ENCODE assay signal across 8 cellular contexts in genomic region chr1:144418891-144419697, GRCh38. TPM values are rescaled to one million over a fixed set of nuclear protein-coding genes. Genes with fewer than 3 reads are reported as not detected.
DNase-seq lines count a peak whose midpoint lies in the region; ATAC-seq and TF ChIP-seq lines count a peak whose summit lies in the region.
"Not testable (repeated sequence)": the region's sequence is repeated elsewhere in the genome, so short reads cannot be mapped to it uniquely, and the experiment has no call there.

No MANE protein-coding gene starts in this region.

- not testable (repeated sequence) for H3K27me3 ChIP-seq in prostate gland (replicated peaks; ENCODE audit: insufficient read depth)

- TF ChIP-seq CTCF in Calu3 (IDR thresholded peaks at IDR 0.05; ENCODE audit: unreplicated experiment): not testable (repeated sequence)
- peak in 1 of 4 experiments; percentile 40 for TF ChIP-seq CTCF in prostate gland (IDR thresholded peaks at IDR 0.05)

- CTCF ChIA-PET in Calu3 (lab: Charles Lee): not testable (repeated sequence)

- H3K4me1 Mint-ChIP-seq in Calu3 (ENCODE audit: low read depth, unreplicated experiment); activated T-helper 2 cell treated with anti-CD3 and anti-CD28 coated beads, Interferon-gamma antibody, Interleukin-2, Interleukin-4, amounts not matched to agents 10 μg/mL and 5 μg/mL and 100 μg/mL, durations not matched to agents 14 hours and 24 hours and 36 hours (ENCODE audit: low read depth); stimulated activated naive B cell treated with anti-CD40 and anti-IgM and Interleukin-4, amounts not matched to agents 10 μg/mL and 1 μg/mL and 100 μg/mL, for 72 hours: not testable (repeated sequence)

- H3K27ac ChIP-seq in prostate gland: peak overlapping the region; percentile 75 to 84

- not testable (repeated sequence) for H3K9me3 Mint-ChIP-seq in Calu3 (ENCODE audit: low read depth, unreplicated experiment); activated T-helper 2 cell treated with anti-CD3 and anti-CD28 coated beads, Interferon-gamma antibody, Interleukin-2, Interleukin-4, amounts not matched to agents 10 μg/mL and 5 μg/mL and 100 μg/mL, durations not matched to agents 14 hours and 24 hours and 36 hours; stimulated activated naive B cell treated with anti-CD40 and anti-IgM and Interleukin-4, amounts not matched to agents 10 μg/mL and 1 μg/mL and 100 μg/mL, for 72 hours

- BruUV-seq in Calu3 (replicated peaks; lab: Mats Ljungman, UMichigan): not testable (repeated sequence)

- intact Hi-C loops in Calu3 (cut with micrococcal nuclease; ENCODE audit: unreplicated experiment); activated T-helper 2 cell treated with anti-CD3 and anti-CD28 coated beads, Interferon-gamma antibody, Interleukin-2, Interleukin-4, amounts not matched to agents 10 μg/mL and 5 μg/mL and 100 μg/mL, durations not matched to agents 14 hours and 24 hours and 36 hours (cut with micrococcal nuclease); prostate gland (cut with DNase I): not testable (repeated sequence)

- not testable (repeated sequence) for H3K36me3 Mint-ChIP-seq in Calu3 (ENCODE audit: insufficient read depth, unreplicated experiment)
- peaks cover 11% of the 10 kb centered on the region for H3K36me3 Mint-ChIP-seq in activated T-helper 2 cell treated with anti-CD3 and anti-CD28 coated beads, Interferon-gamma antibody, Interleukin-2, Interleukin-4, amounts not matched to agents 10 μg/mL and 5 μg/mL and 100 μg/mL, durations not matched to agents 14 hours and 24 hours and 36 hours (ENCODE audit: low read depth)
- H3K36me3 Mint-ChIP-seq in stimulated activated naive B cell treated with anti-CD40 and anti-IgM and Interleukin-4, amounts not matched to agents 10 μg/mL and 1 μg/mL and 100 μg/mL, for 72 hours: peaks cover 10 to 13% of the 10 kb centered on the region in 2 donors

- not testable (repeated sequence) for H3K36me3 ChIP-seq in prostate gland

- not testable (repeated sequence) for H3K27ac Mint-ChIP-seq in Calu3 (ENCODE audit: unreplicated experiment)
- H3K27ac Mint-ChIP-seq in activated T-helper 2 cell treated with anti-CD3 and anti-CD28 coated beads, Interferon-gamma antibody, Interleukin-2, Interleukin-4, amounts not matched to agents 10 μg/mL and 5 μg/mL and 100 μg/mL, durations not matched to agents 14 hours and 24 hours and 36 hours: peak overlapping the region; percentile 74
- peak overlapping the region; percentile 98 for H3K27ac Mint-ChIP-seq in stimulated activated naive B cell treated with anti-CD40 and anti-IgM and Interleukin-4, amounts not matched to agents 10 μg/mL and 1 μg/mL and 100 μg/mL, for 72 hours

- TF ChIP-seq POLR2A in prostate gland (IDR thresholded peaks at IDR 0.05): not testable (repeated sequence)

- 8% methylated on average over 35 of the region's 46 CpGs for WGBS in prostate gland

- not testable (repeated sequence) for ATAC-seq in stimulated activated naive B cell treated with anti-CD40 and anti-IgM and Interleukin-4, amounts not matched to agents 10 μg/mL and 1 μg/mL and 100 μg/mL, for 72 hours (replicated peaks)

- H3K9me3 ChIP-seq in prostate gland: not testable (repeated sequence)

- H3K4me1 ChIP-seq in prostate gland (replicated peaks): not testable (repeated sequence)

- not testable (repeated sequence) for H3K27me3 Mint-ChIP-seq in Calu3 (ENCODE audit: unreplicated experiment); activated T-helper 2 cell treated with anti-CD3 and anti-CD28 coated beads, Interferon-gamma antibody, Interleukin-2, Interleukin-4, amounts not matched to agents 10 μg/mL and 5 μg/mL and 100 μg/mL, durations not matched to agents 14 hours and 24 hours and 36 hours (ENCODE audit: low read depth); stimulated activated naive B cell treated with anti-CD40 and anti-IgM and Interleukin-4, amounts not matched to agents 10 μg/mL and 1 μg/mL and 100 μg/mL, for 72 hours

- H3K4me3 Mint-ChIP-seq in Calu3 (ENCODE audit: low read depth, unreplicated experiment): peak overlapping the region; percentile 63
- peak overlapping the region; percentile 83 for H3K4me3 Mint-ChIP-seq in activated T-helper 2 cell treated with anti-CD3 and anti-CD28 coated beads, Interferon-gamma antibody, Interleukin-2, Interleukin-4, amounts not matched to agents 10 μg/mL and 5 μg/mL and 100 μg/mL, durations not matched to agents 14 hours and 24 hours and 36 hours (ENCODE audit: low read depth)
- peak overlapping the region; percentile 90 to 92 for H3K4me3 Mint-ChIP-seq in stimulated activated naive B cell treated with anti-CD40 and anti-IgM and Interleukin-4, amounts not matched to agents 10 μg/mL and 1 μg/mL and 100 μg/mL, for 72 hours

- peak; percentile 45 for DNase-seq in Calu3
- peak; percentile 48 for DNase-seq in NCI-H1092 treated with DMSO at 0.1 percent for 48 hours (lab: John Stamatoyannopoulos, UW)
- peak; percentile 51 for DNase-seq in SW480 (ENCODE audit: low spot score)
- DNase-seq in activated T-helper 2 cell treated with anti-CD3 and anti-CD28 coated beads, Interferon-gamma antibody, Interleukin-2, Interleukin-4, amounts not matched to agents 10 μg/mL and 5 μg/mL and 100 μg/mL, durations not matched to agents 14 hours and 24 hours and 36 hours (ENCODE audit: low spot score): peak; percentile 61
- DNase-seq in effector CD8-positive, alpha-beta T cell (lab: John Stamatoyannopoulos, UW): peak; percentile 39
- DNase-seq in islet precursor cell: peak; percentile 86
- DNase-seq in prostate gland (ENCODE audit: low spot score): peak; percentile 37
- DNase-seq in stimulated activated naive B cell treated with anti-CD40 and anti-IgM and Interleukin-4, amounts not matched to agents 10 μg/mL and 1 μg/mL and 100 μg/mL, for 72 hours: peak; percentile 68

- peak overlapping the region; percentile 38 to 39 for H3K4me3 ChIP-seq in prostate gland

RNA-seq across cellular contexts. Expression of gene NBPF15, which starts 42.4 kb away (rescaled TPM):
- total RNA-seq in Calu3 (2022) (47.7 and 53.8 TPM in 2 replicates), prostate gland (10 to 100 TPM; 16.9 to 18.1 TPM)
- 28.1 and 34.6 TPM in 2 replicates for total RNA-seq in activated T-helper 2 cell treated with anti-CD3 and anti-CD28 coated beads, Interferon-gamma antibody, Interleukin-2, Interleukin-4, amounts not matched to agents 10 μg/mL and 5 μg/mL and 100 μg/mL, durations not matched to agents 14 hours and 24 hours and 36 hours

RNA-seq across cellular contexts. Expression of gene PPIAL4E, which starts 45.7 kb away (rescaled TPM):
- total RNA-seq in Calu3 (2022): not detected in 2 replicates
- total RNA-seq in activated T-helper 2 cell treated with anti-CD3 and anti-CD28 coated beads, Interferon-gamma antibody, Interleukin-2, Interleukin-4, amounts not matched to agents 10 μg/mL and 5 μg/mL and 100 μg/mL, durations not matched to agents 14 hours and 24 hours and 36 hours: not detected in 2 replicates
- not detected for total RNA-seq in prostate gland
